17 cellular contexts compared by ENCODE assay signal in the genomic region with DNA sequence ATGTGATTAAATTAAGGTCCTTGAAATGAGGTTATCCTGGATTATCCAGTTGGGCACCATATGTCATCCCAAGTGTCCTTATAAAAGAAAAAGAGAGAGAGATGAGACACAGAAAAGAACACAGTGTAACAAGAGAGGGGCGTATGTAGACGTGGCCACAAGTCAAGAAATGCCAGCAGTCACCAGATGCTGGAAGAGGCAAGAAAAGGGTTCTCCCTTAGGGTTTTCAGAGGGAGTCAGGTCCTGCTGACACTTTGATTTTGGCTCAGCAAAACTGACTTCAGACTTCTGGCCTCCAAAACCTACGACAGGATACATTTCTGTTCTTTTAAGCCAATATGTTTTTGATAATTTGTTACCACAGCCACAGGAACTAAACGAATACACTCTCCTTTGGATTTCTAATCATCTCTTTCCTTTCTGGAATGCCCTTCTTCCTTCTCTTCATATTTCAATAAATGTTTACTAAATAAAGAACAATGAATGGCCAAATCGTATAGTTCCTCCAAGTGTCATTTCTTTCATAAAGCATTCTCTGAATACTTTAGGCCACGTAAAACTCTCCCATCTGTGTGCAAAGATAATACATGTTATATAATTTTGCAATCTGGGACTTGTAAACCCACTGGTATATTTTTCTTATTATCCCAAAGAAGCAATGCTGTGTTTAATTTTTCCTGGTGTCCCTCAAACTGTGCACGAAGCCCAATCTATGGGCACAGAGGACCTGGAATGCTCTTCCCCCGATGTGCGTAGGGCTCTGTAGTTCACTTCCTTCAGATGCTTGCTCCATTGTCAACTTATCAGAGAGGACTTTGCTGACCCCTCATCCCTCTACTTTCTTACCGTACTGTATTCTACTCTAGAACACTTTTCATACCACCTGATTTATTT.
DNase-seq lines count a peak whose midpoint lies in the region.
"Had no signal": no experiment of that assay in that cellular context is flagged by ENCODE, and none has a peak within 500 bp of the region (broad histone marks: within the 10 kb centered on the region; RNA-seq: fewer than 3 reads in every experiment).

No MANE protein-coding gene starts in this region.

- H2AFZ ChIP-seq in ACC112 (ENCODE audit: low read length, unreplicated experiment) (peak overlapping the region; percentile 15), GM23248 (peak overlapping the region; percentile 50)

- H3K9me3 ChIP-seq in GM23248 (ENCODE audit: low read depth), result no peaks in the 10 kb centered on the region
- H3K9me3 ChIP-seq in SJCRH30 (replicated peaks), result no peaks in the 10 kb centered on the region
- H3K9me3 ChIP-seq: testis had no signal

- DNase-seq in GM23248 (peak; percentile 41), SJCRH30 (no peak), fibroblast of peridontal ligament (ENCODE audit: extremely low read depth) (peak; percentile 59), cerebellum (ENCODE audit: low spot score) (no peak), NCI-H2081 (lab: John Stamatoyannopoulos, UW) (no peak), DMS53 treated with DMSO at 0.1 percent for 48 hours (lab: John Stamatoyannopoulos, UW; ENCODE audit: unreplicated experiment) (no peak)
- no peak for DNase-seq in effector CD4-positive, alpha-beta T cell
- DNase-seq: activated gamma-delta T cell; DMS153; H9; NCI-H1105; stimulated activated CD4-positive, alpha-beta T cell treated with anti-CD3 and anti-CD28 coated beads, Interleukin-1b, Interleukin-23, amount 100 ng/mL, for 48 hours; testis had no signal

- H3K27me3 ChIP-seq in ACC112 (ENCODE audit: insufficient read depth, low read length), result no peaks in the 10 kb centered on the region
- no peaks in the 10 kb centered on the region for H3K27me3 ChIP-seq in GM23248 (replicated peaks; ENCODE audit: insufficient read depth)
- no peaks in the 10 kb centered on the region for H3K27me3 ChIP-seq in SJCRH30
- H3K27me3 ChIP-seq: foreskin keratinocyte, testis had no signal

- H3F3A ChIP-seq in GM23248 (ENCODE audit: insufficient read depth), result peaks cover 34% of the 10 kb centered on the region

- H3K4me1 ChIP-seq in ACC112 (ENCODE audit: control insufficient read depth, insufficient read depth, low read length, unreplicated experiment) (peaks cover 23% of the 10 kb centered on the region), GM23248 (ENCODE audit: insufficient read depth) (peaks cover 38% of the 10 kb centered on the region), SJCRH30 (peaks cover 6% of the 10 kb centered on the region; the same call in 1 of the 2 replicates)
- H3K4me1 ChIP-seq: testis had no signal

- H3K4me3 ChIP-seq in ACC112 (ENCODE audit: low read depth, low read length), result peak overlapping the region; percentile 15; the same call in 1 of the 2 replicates
- H3K4me3 ChIP-seq in GM23248, result peak overlapping the region; percentile 40; the same call in 1 of the 2 replicates
- no peak overlapping the region for H3K4me3 ChIP-seq in SJCRH30
- H3K4me3 ChIP-seq: lung, testis had no signal

- no peaks in the 10 kb centered on the region for H4K20me1 ChIP-seq in GM23248 (ENCODE audit: insufficient read depth)

- peak overlapping the region; percentile 81 for H3K27ac ChIP-seq in ACC112 (ENCODE audit: low read depth, low read length)
- H3K27ac ChIP-seq in GM23248, result peak overlapping the region; percentile 82
- H3K27ac ChIP-seq in SJCRH30, result peak overlapping the region; percentile 4; the same call in 1 of the 2 replicates
- H3K27ac ChIP-seq: testis, VCaP had no signal

- peaks cover 4% of the 10 kb centered on the region for H3K9me2 ChIP-seq in GM23248 (ENCODE audit: insufficient read depth)

- H3K79me2 ChIP-seq in ACC112 (ENCODE audit: control insufficient read depth, insufficient read depth, low read length, unreplicated experiment), result no peaks in the 10 kb centered on the region
- H3K79me2 ChIP-seq in GM23248 (ENCODE audit: insufficient read depth), result no peaks in the 10 kb centered on the region

- H3K36me3 ChIP-seq in ACC112 (ENCODE audit: insufficient read depth, low read length) (0 out of 2 replicates have a peak, but pooled peaks cover 4% of the 10 kb centered on the region), GM23248 (ENCODE audit: low read depth) (no peaks in the 10 kb centered on the region), SJCRH30 (no peaks in the 10 kb centered on the region)

- in situ Hi-C loops in GM23248 (cut with MboI), result no loop called here

- WGBS in GM23248 (ENCODE audit: low coverage in 1 of 2, low lambda C conversion rate in 2 of 2, missing lambda C conversion rate in 2 of 2), 2 experiments, result 25 to 30% methylated on average over 10 of the region's 10 CpGs

- H3K9ac ChIP-seq in GM23248, result peak overlapping the region; percentile 42; the same call in 1 of the 2 replicates

- peak overlapping the region; percentile 73 for H3K4me2 ChIP-seq in GM23248 (ENCODE audit: unreplicated experiment)

Comparison
In these comparisons a context has a peak if more than half of its experiments do, and no peak if none do; other contexts are left out.
1. H3K27ac ChIP-seq: peak in every context shown above with its lines; median percentile 82 in GM23248; 81 in ACC112; 4 in SJCRH30.
2. DNase-seq: peak in GM23248 (single experiment) and fibroblast of peridontal ligament (single experiment); none in SJCRH30 (0 of 2), cerebellum (single experiment), NCI-H2081 (0 of 2), DMS53 treated with DMSO at 0.1 percent for 48 hours (single experiment) and effector CD4-positive, alpha-beta T cell (single experiment).